11 cellular contexts compared by ENCODE assay signal in genomic region chr3:99859855-99860254, GRCh38. TPM values are rescaled to one million over a fixed set of nuclear protein-coding genes. Genes with fewer than 3 reads are reported as not detected.
DNase-seq lines count a peak whose midpoint lies in the region; ATAC-seq and TF ChIP-seq lines count a peak whose summit lies in the region.
"Had no signal": no experiment of that assay in that cellular context is flagged by ENCODE, and none has a peak within 500 bp of the region (broad histone marks: within the 10 kb centered on the region; RNA-seq: fewer than 3 reads in every experiment).

No MANE protein-coding gene starts in this region.

- ATAC-seq in omental fat pad (ENCODE audit: low FRiP score): peak; percentile 91
- ATAC-seq in GM21423 (IDR thresholded peaks at IDR 0.05; ENCODE audit: unreplicated experiment): no peak

- DNase-seq in AG04450 (ENCODE audit: low read depth, low spot score) (peak; percentile 72), RPMI7951 (ENCODE audit: low read depth) (peak; percentile 87), esophagus squamous epithelium (lab: John Stamatoyannopoulos, UW) (no peak), omental fat pad (ENCODE audit: low spot score) (no peak), activated gamma-delta T cell treated with Interleukin-2 at 50 U/mL for 16 hours (no peak), HuH-7 (ENCODE audit: low spot score) (no peak), NCI-H187 treated with DMSO at 0.1 percent for 48 hours (lab: John Stamatoyannopoulos, UW) (no peak)
- DNase-seq: activated naive CD4-positive, alpha-beta T cell treated with anti-CD3 and anti-CD28 coated beads, Interleukin-2, amount 50 U/mL, for 16 hours; glutamatergic neuron; NCI-H524 treated with DMSO at 0.1 percent for 48 hours had no signal

- H3K27me3 ChIP-seq in AG04450 (ENCODE audit: control insufficient read depth, insufficient read depth, low read length): no peaks in the 10 kb centered on the region
- H3K27me3 ChIP-seq in esophagus squamous epithelium: no peaks in the 10 kb centered on the region

- POLR2A ChIA-PET in AG04450 (lab: Yijun Ruan, JAX): interaction anchor here (0.5 to 0.9 kb wide), 3 partner anchors 11 to 704 kb away, joined by 3 to 4 read pairs (median 3); partner anchors contain the start of gene TBC1D23

- no peaks in the 10 kb centered on the region for H3K36me3 ChIP-seq in esophagus squamous epithelium

- no peaks in the 10 kb centered on the region for H3K9me3 ChIP-seq in AG04450 (ENCODE audit: control insufficient read depth, insufficient read depth, low read length)
- no peaks in the 10 kb centered on the region for H3K9me3 ChIP-seq in esophagus squamous epithelium

- TF ChIP-seq CTCF in AG04450 (IDR thresholded peaks at IDR 0.05; ENCODE audit: low read depth, low read length) (no peak), esophagus squamous epithelium (IDR thresholded peaks at IDR 0.05) (no peak), omental fat pad (IDR thresholded peaks at IDR 0.05) (no peak)

- H3K27ac ChIP-seq in AG04450 (ENCODE audit: low read depth, low read length) (no peak overlapping the region), esophagus squamous epithelium (peak overlapping the region; percentile 40 to 68 (median 56))

- WGBS in esophagus squamous epithelium, 2 donors: 41 to 43% methylated on average over 1 of the region's 1 CpG

- CTCF ChIA-PET in AG04450 (lab: Charles Lee): interaction anchor here (1.1 to 3.5 kb wide), 5 partner anchors 10 to 394 kb away, joined by 3 to 22 read pairs (median 3); no protein-coding TSS in a partner anchor

- H3K4me1 ChIP-seq in esophagus squamous epithelium: peaks cover 0 to 37% (median 3%) of the 10 kb centered on the region in 3 donors

- intact Hi-C loops in esophagus squamous epithelium (cut with DNase I): no loop called here

- TF ChIP-seq POLR2A in esophagus squamous epithelium (IDR thresholded peaks at IDR 0.05): no peak

- H3K4me3 ChIP-seq in AG04450 (ENCODE audit: low read depth, low read length): no peak overlapping the region
- no peak overlapping the region for H3K4me3 ChIP-seq in esophagus squamous epithelium

RNA-seq across cellular contexts. Expression of gene CMSS1, which starts 42.2 kb away (rescaled TPM):
- polyA plus RNA-seq in AG04450 (2011; rRNA removed): 11.9 and 15.7 TPM in 2 replicates
- polyA minus RNA-seq in AG04450 (2011; rRNA and poly(A)+ RNA removed): 2.9 and 5.1 TPM in 2 replicates
- 61.8 and 63.7 TPM in 2 replicates for total RNA-seq in RPMI7951 (2014; rRNA removed; shearing (Covaris generic))
- total RNA-seq in esophagus squamous epithelium (10 to 100 TPM in 3 of 4 donors, 1 to 10 TPM in 1; 9.2 to 18.5 (median 12.9) TPM), omental fat pad (10 to 100 TPM; 16.9 to 29.3 (median 21.1) TPM)

Comparison
In these comparisons a context has a peak if more than half of its experiments do, and no peak if none do; other contexts are left out.
1. DNase-seq: peak in AG04450 (single experiment) and RPMI7951 (single experiment); none in esophagus squamous epithelium (single experiment), omental fat pad (single experiment), activated gamma-delta T cell treated with Interleukin-2 at 50 U/mL for 16 hours (single experiment), HuH-7 (single experiment) and NCI-H187 treated with DMSO at 0.1 percent for 48 hours (single experiment).